Comparison of ENCODE assay signal across 9 cellular contexts in genomic region chr13:91381371-91381770, GRCh38. TPM values are rescaled to one million over a fixed set of nuclear protein-coding genes. Genes with fewer than 3 reads are reported as not detected.
DNase-seq lines count a peak whose midpoint lies in the region; ATAC-seq and TF ChIP-seq lines count a peak whose summit lies in the region.
"Had no signal": no experiment of that assay in that cellular context is flagged by ENCODE, and none has a peak within 500 bp of the region (broad histone marks: within the 10 kb centered on the region; RNA-seq: fewer than 3 reads in every experiment).

No MANE protein-coding gene starts in this region.

- no peak overlapping the region for H3K4me3 ChIP-seq in NB4 (ENCODE audit: low read depth, low read length)
- no peak overlapping the region for H3K4me3 ChIP-seq in epithelial cell of esophagus (ENCODE audit: low read length)
- H3K4me3 ChIP-seq in smooth muscle cell = no peak overlapping the region

- H2AFZ ChIP-seq in smooth muscle cell (ENCODE audit: low read depth) = no peak overlapping the region

- no peaks in the 10 kb centered on the region for H3K36me3 ChIP-seq in smooth muscle cell (ENCODE audit: low read depth)

- no peak for ATAC-seq in GM18858 (IDR thresholded peaks at IDR 0.05; ENCODE audit: unreplicated experiment)
- no peak for ATAC-seq in activated CD4-positive, CD25-positive, alpha-beta regulatory T cell treated with anti-CD3 and anti-CD28 coated beads, Interleukin-2, amount 50 U/mL, for 24 hours

- H3K27ac ChIP-seq in smooth muscle cell (ENCODE audit: low read depth) = no peak overlapping the region

- H3K4me2 ChIP-seq in smooth muscle cell = no peak overlapping the region

- H3K27me3 ChIP-seq in smooth muscle cell (ENCODE audit: low read depth) = peaks cover 15% of the 10 kb centered on the region

- no peaks in the 10 kb centered on the region for H3K4me1 ChIP-seq in smooth muscle cell (ENCODE audit: low read depth)

- H3K79me2 ChIP-seq in smooth muscle cell (ENCODE audit: low read depth) = no peaks in the 10 kb centered on the region

- no peaks in the 10 kb centered on the region for H3F3A ChIP-seq in smooth muscle cell (ENCODE audit: low read depth)

- H4K20me1 ChIP-seq in smooth muscle cell (ENCODE audit: low read depth) = no peaks in the 10 kb centered on the region

- peak; percentile 42 for DNase-seq in NCI-H748 (lab: John Stamatoyannopoulos, UW; ENCODE audit: unreplicated experiment)
- DNase-seq in NCI-H748 treated with DMSO at 0.1 percent for 48 hours (lab: John Stamatoyannopoulos, UW) = no peak
- DNase-seq in NB4 (ENCODE audit: low read depth) = peak; percentile 49
- peak; percentile 36 for DNase-seq in epithelial cell of esophagus (ENCODE audit: low read depth)
- DNase-seq in smooth muscle cell (lab: John Stamatoyannopoulos, UW; ENCODE audit: unreplicated experiment) = no peak
- DNase-seq in NCI-H1436 treated with DMSO at 0.1 percent for 48 hours (lab: John Stamatoyannopoulos, UW) = no peak
- DNase-seq: CD4-positive, alpha-beta T cell had no signal

- TF ChIP-seq POLR2A in NB4 (IDR thresholded peaks at IDR 0.05; ENCODE audit: extremely low read depth, insufficient read length) = no peak

- TF ChIP-seq CTCF in NB4 (IDR thresholded peaks at IDR 0.05; ENCODE audit: low read depth, low read length) = peak; percentile 37
- TF ChIP-seq CTCF in epithelial cell of esophagus (IDR thresholded peaks at IDR 0.05; ENCODE audit: insufficient read depth, low read depth, low read length, missing control alignments) = peak; percentile 38
- peak; percentile 40 for TF ChIP-seq CTCF in smooth muscle cell (IDR thresholded peaks at IDR 0.05; ENCODE audit: borderline replicate concordance, insufficient read depth, poor library complexity, severe bottlenecking)

- no peak overlapping the region for H3K9ac ChIP-seq in smooth muscle cell (ENCODE audit: low read depth)

- H3K9me3 ChIP-seq in smooth muscle cell (replicated peaks; ENCODE audit: low read depth) = no peaks in the 10 kb centered on the region

RNA-seq across cellular contexts. Expression of gene GPC5, which starts 17.1 kb away (rescaled TPM):
- total RNA-seq in smooth muscle cell = 0.99 and 4.3 TPM in 2 replicates
- polyA plus RNA-seq in smooth muscle cell = 0.37 and 1.0 TPM in 2 replicates
- total RNA-seq: CD4-positive, alpha-beta T cell had no signal

RNA-seq across cellular contexts. Expression of gene MIR17HG, which starts 33.9 kb away (rescaled TPM):
- 0.54 and 2.6 TPM in 2 replicates for total RNA-seq in smooth muscle cell
- polyA plus RNA-seq in smooth muscle cell = 0.07 TPM in 1 of 2 replicates, not detected in the other

Comparison
In these comparisons a context has a peak if more than half of its experiments do, and no peak if none do; other contexts are left out.
1. DNase-seq: peak in NCI-H748 (single experiment), NB4 (single experiment) and epithelial cell of esophagus (single experiment); none in NCI-H748 treated with DMSO at 0.1 percent for 48 hours (single experiment), smooth muscle cell (single experiment) and NCI-H1436 treated with DMSO at 0.1 percent for 48 hours (single experiment).
2. Peak in every context shown above with its lines, with median percentiles within 50 percentile points of each other: CTCF ChIP-seq.